Comparison of ENCODE assay signal across 18 cellular contexts in the genomic region with DNA sequence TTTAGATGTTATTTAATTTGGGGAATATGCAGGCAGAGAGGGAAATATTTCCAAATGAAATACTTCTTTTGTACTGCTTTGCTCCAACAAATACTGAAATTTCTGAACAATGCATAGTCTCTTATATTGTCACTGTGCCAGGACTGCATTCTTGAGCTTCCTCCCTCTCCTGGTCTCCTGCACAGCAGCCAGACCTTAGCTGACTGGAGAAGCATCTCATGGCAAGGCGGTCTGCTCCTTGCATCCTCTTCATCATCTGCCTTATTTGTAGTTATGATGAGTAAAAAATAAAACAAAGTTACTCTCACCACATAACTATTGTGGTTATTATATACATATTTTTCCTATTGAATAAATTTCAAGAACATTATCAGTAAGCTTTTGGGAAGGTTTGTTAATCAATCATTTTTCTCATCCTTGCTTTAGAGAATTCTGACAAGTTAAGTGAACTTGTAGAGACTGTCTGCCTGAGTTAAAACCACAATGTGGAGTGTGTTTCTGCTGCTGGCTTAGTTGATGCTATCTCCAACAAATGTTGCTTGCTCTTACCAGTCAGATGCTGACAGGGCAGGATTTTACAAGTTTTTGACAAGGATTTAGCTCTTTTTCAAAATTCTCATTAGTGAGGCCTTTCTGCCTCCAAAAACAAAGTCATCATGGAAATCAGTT.
DNase-seq lines count a peak whose midpoint lies in the region; ATAC-seq and TF ChIP-seq lines count a peak whose summit lies in the region.
"Had no signal": no experiment of that assay in that cellular context is flagged by ENCODE, and none has a peak within 500 bp of the region (broad histone marks: within the 10 kb centered on the region; RNA-seq: fewer than 3 reads in every experiment).

No MANE protein-coding gene starts in this region.

- intact Hi-C loops in activated CD8-positive, alpha-beta T cell treated with anti-CD3 and anti-CD28 coated beads for 36 hours (cut with micrococcal nuclease) = no loop called here

- no peak overlapping the region for H3K27ac Mint-ChIP-seq in activated CD8-positive, alpha-beta T cell treated with anti-CD3 and anti-CD28 coated beads for 36 hours
- H3K27ac Mint-ChIP-seq: activated B cell treated with CpG ODN at 0.5 μM for 24 hours; activated T-cell treated with anti-CD3 and anti-CD28 coated beads, Interleukin-2, amount 50 U/mL, for 24 hours; CD4-positive, CD25-positive, alpha-beta regulatory T cell; immature natural killer cell had no signal

- H3K27me3 Mint-ChIP-seq in activated CD8-positive, alpha-beta T cell treated with anti-CD3 and anti-CD28 coated beads for 36 hours = peaks cover 4% of the 10 kb centered on the region
- H3K27me3 Mint-ChIP-seq: activated B cell treated with CpG ODN at 0.5 μM for 24 hours had no signal

- no peaks in the 10 kb centered on the region for H3K9me3 Mint-ChIP-seq in activated CD8-positive, alpha-beta T cell treated with anti-CD3 and anti-CD28 coated beads for 36 hours
- H3K9me3 Mint-ChIP-seq: activated B cell treated with CpG ODN at 0.5 μM for 24 hours; activated T-cell treated with anti-CD3 and anti-CD28 coated beads, Interleukin-2, amount 50 U/mL, for 24 hours; CD4-positive, CD25-positive, alpha-beta regulatory T cell; immature natural killer cell had no signal

- no peaks in the 10 kb centered on the region for H3K4me1 Mint-ChIP-seq in activated CD8-positive, alpha-beta T cell treated with anti-CD3 and anti-CD28 coated beads for 36 hours (ENCODE audit: low read depth)
- H3K4me1 Mint-ChIP-seq: activated B cell treated with CpG ODN at 0.5 μM for 24 hours; CD4-positive, CD25-positive, alpha-beta regulatory T cell; immature natural killer cell had no signal

- TF ChIP-seq CTCF in WI38 (IDR thresholded peaks at IDR 0.05; ENCODE audit: low read depth, low read length) (no peak), fibroblast of mammary gland (conservative IDR thresholded peaks at IDR 0.05; ENCODE audit: control insufficient read depth, insufficient read depth, low read depth, low read length) (no peak)
- no peak for TF ChIP-seq CTCF in activated CD8-positive, alpha-beta T cell treated with anti-CD3 and anti-CD28 coated beads for 36 hours (IDR thresholded peaks at IDR 0.05)

- POLR2A ChIA-PET in activated CD8-positive, alpha-beta T cell treated with anti-CD3 and anti-CD28 coated beads for 36 hours (lab: Charles Lee) = no interaction called here

- H3K27me3 ChIP-seq in rectal smooth muscle tissue (ENCODE audit: control insufficient read depth, insufficient read depth, low read length) = no peaks in the 10 kb centered on the region
- H3K27me3 ChIP-seq: gastrocnemius medialis, thyroid gland had no signal

- CTCF ChIA-PET in activated CD8-positive, alpha-beta T cell treated with anti-CD3 and anti-CD28 coated beads for 36 hours (lab: Charles Lee) = no interaction called here

- H3K9ac ChIP-seq in rectal smooth muscle tissue (ENCODE audit: low read length) = no peak overlapping the region

- DNase-seq in EL (peak; percentile 84), fibroblast of mammary gland (ENCODE audit: low read depth) (peak; percentile 47), CD1c-positive myeloid dendritic cell (ENCODE audit: extremely low spot score) (no peak), Ammon's horn (ENCODE audit: low spot score) (no peak)
- no peak for DNase-seq in activated CD8-positive, alpha-beta T cell treated with anti-CD3 and anti-CD28 coated beads for 36 hours
- DNase-seq: activated B cell treated with CpG ODN at 0.5 μM for 24 hours; activated T-cell treated with anti-CD3 and anti-CD28 coated beads, Interleukin-2, amount 50 U/mL, for 24 hours; CD4-positive, CD25-positive, alpha-beta regulatory T cell; gastrocnemius medialis; immature natural killer cell; NCI-H1417; NCI-H446; posterior cingulate gyrus; stimulated activated CD4-positive, alpha-beta T cell treated with anti-CD3 and anti-CD28 coated beads, Interleukin-15, amount 100 ng/mL, for 24 hours had no signal

- peaks cover 9% of the 10 kb centered on the region for H3K4me1 ChIP-seq in rectal smooth muscle tissue (ENCODE audit: control insufficient read depth, insufficient read depth, low read length)
- H3K4me1 ChIP-seq: gastrocnemius medialis, thyroid gland had no signal

- no peak for ATAC-seq in GM21619 (IDR thresholded peaks at IDR 0.05; ENCODE audit: unreplicated experiment)
- ATAC-seq in activated CD8-positive, alpha-beta T cell treated with anti-CD3 and anti-CD28 coated beads for 36 hours = no peak
- ATAC-seq: gastrocnemius medialis had no signal

- H3K4me3 Mint-ChIP-seq in activated CD8-positive, alpha-beta T cell treated with anti-CD3 and anti-CD28 coated beads for 36 hours = no peak overlapping the region
- H3K4me3 Mint-ChIP-seq: activated B cell treated with CpG ODN at 0.5 μM for 24 hours; activated T-cell treated with anti-CD3 and anti-CD28 coated beads, Interleukin-2, amount 50 U/mL, for 24 hours; CD4-positive, CD25-positive, alpha-beta regulatory T cell; immature natural killer cell had no signal

- peaks cover 8% of the 10 kb centered on the region for H3K36me3 ChIP-seq in rectal smooth muscle tissue (ENCODE audit: control insufficient read depth, insufficient read depth, low read length)
- H3K36me3 ChIP-seq: gastrocnemius medialis, thyroid gland had no signal

- H3K4me3 ChIP-seq in WI38 (ENCODE audit: low read depth, low read length) (0 out of 2 replicates have a peak overlapping the region, but pooled peaks have one; percentile 24), fibroblast of mammary gland (ENCODE audit: control insufficient read depth, low read depth, low read length) (no peak overlapping the region), rectal smooth muscle tissue (ENCODE audit: low read length) (no peak overlapping the region)
- H3K4me3 ChIP-seq: gastrocnemius medialis, thyroid gland had no signal

- H3K27ac ChIP-seq in rectal smooth muscle tissue (ENCODE audit: low read depth, low read length) = peak overlapping the region; percentile 33
- H3K27ac ChIP-seq: gastrocnemius medialis, thyroid gland had no signal

- no peaks in the 10 kb centered on the region for H3K36me3 Mint-ChIP-seq in activated CD8-positive, alpha-beta T cell treated with anti-CD3 and anti-CD28 coated beads for 36 hours (ENCODE audit: low read depth)
- H3K36me3 Mint-ChIP-seq: CD4-positive, CD25-positive, alpha-beta regulatory T cell; immature natural killer cell had no signal

Comparison
In these comparisons a context has a peak if more than half of its experiments do, and no peak if none do; other contexts are left out.
1. DNase-seq: peak in EL (single experiment) and fibroblast of mammary gland (single experiment); none in activated CD8-positive, alpha-beta T cell treated with anti-CD3 and anti-CD28 coated beads for 36 hours (single experiment), CD1c-positive myeloid dendritic cell (single experiment) and Ammon's horn (single experiment).